In genomic region chr3:134445631-134446030, GRCh38 we compare ENCODE assay signal across 1 cellular context.
TF ChIP-seq lines count a peak whose summit lies in the region.

No MANE protein-coding gene starts in this region.

TF ChIP-seq in GM23338, 12 proteins besides CTCF, POLR2A, EP300 and RAD21 (continued from another document):
- TF ChIP-seq ZNF462 (CRISPR knock-in tag; IDR thresholded peaks at IDR 0.05), result no peak
- no peak for TF ChIP-seq ZNF331 (CRISPR knock-in tag; IDR thresholded peaks at IDR 0.05; ENCODE audit: low read depth)
- no peak for TF ChIP-seq EZH2 (IDR thresholded peaks at IDR 0.05; ENCODE audit: low read depth, unreplicated experiment)
TF ChIP-seq in GM23338: peak in this region for 0.
